Comparison of ENCODE assay signal across 1 cellular context in the genomic region with DNA sequence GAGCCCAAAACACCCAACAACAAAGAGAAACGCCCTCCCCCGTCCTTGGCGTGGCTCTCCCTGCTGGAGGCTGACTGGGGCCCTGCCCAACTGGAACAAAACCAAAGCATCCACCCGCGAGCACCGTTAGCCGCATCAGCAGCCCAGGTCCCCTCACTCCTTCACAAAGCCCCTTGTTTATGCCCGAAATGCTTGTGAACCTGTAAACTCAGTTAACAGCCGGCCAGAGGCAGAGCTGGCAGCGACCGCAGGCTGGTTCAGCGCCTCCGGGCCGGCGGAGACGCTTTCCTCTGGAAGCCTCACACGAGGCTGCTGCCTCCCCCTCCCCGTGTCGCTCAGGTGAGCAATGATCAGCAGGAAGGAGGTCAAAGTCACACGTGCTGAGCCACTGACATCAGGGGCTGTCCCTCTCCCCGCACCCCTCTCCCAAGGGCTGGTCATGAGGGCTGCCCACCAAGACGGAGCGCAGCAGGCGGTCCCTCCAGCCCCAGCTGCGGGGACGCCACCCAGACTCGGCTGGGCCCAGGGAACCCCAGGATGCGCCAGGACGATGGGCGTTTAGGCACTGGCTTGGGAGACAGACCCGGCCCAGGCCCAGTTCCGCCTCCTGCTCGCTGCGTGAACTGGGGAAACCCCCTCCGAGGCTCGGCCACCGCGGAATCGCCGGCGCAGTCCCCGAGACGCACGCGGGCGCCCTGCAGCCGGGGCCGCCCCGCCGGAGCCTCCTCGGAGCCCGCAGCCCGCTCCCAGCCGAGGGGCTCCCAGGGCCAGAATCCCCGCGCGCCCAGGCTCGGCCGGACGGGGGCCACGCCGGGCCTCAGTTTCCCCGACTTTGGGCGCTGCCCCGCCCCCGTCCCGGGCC.
A peak's percentile ranks its signal among the peaks of the same experiment; 100 is the strongest.
TF ChIP-seq lines count a peak whose summit lies in the region.

No MANE protein-coding gene starts in this region.

TF ChIP-seq in GM12878, 131 proteins besides CTCF, POLR2A, EP300 and RAD21 (continues in another document):
- TF ChIP-seq ZNF622 (IDR thresholded peaks at IDR 0.05) (no peak), CBX5 (IDR thresholded peaks at IDR 0.05; ENCODE audit: low read depth) (no peak), SP1 (IDR thresholded peaks at IDR 0.05; ENCODE audit: low read depth, low read length) (no peak), SPI1 (IDR thresholded peaks at IDR 0.05; ENCODE audit: borderline replicate concordance, insufficient read depth, low read depth, low read length) (0 out of 2 replicates have a peak, but pooled peaks have one; percentile 4), CHD2 (IDR thresholded peaks at IDR 0.05; ENCODE audit: borderline replicate concordance, low read depth, low read length) (no peak), NR2F1 (conservative IDR thresholded peaks at IDR 0.05) (peak; percentile 27; the same call in 1 of the 2 replicates), CREM (IDR thresholded peaks at IDR 0.05; ENCODE audit: low read depth) (no peak), RB1 (IDR thresholded peaks at IDR 0.05; ENCODE audit: borderline replicate concordance) (no peak), KAT2A (conservative IDR thresholded peaks at IDR 0.05; ENCODE audit: control insufficient read depth, low read depth, low read length) (no peak), MYB (IDR thresholded peaks at IDR 0.05; ENCODE audit: borderline replicate concordance, low read depth, low read length) (no peak), ZZZ3 (IDR thresholded peaks at IDR 0.05; ENCODE audit: control insufficient read depth, insufficient read length, low read depth) (no peak), MTA2 (IDR thresholded peaks at IDR 0.05; ENCODE audit: low read depth) (no peak), RCOR1 (conservative IDR thresholded peaks at IDR 0.05; ENCODE audit: low read depth, low read length) (no peak), KDM1A (IDR thresholded peaks at IDR 0.05; ENCODE audit: borderline replicate concordance) (no peak), PML (IDR thresholded peaks at IDR 0.05; ENCODE audit: low read length) (no peak), PAX8 (IDR thresholded peaks at IDR 0.05) (no peak), RFX5 (IDR thresholded peaks at IDR 0.05; ENCODE audit: low read depth, low read length) (no peak), NR2C1 (IDR thresholded peaks at IDR 0.05) (no peak), HDGF (IDR thresholded peaks at IDR 0.05) (no peak), IRF4 (IDR thresholded peaks at IDR 0.05; ENCODE audit: low read depth, low read length) (no peak), CHD4 (IDR thresholded peaks at IDR 0.05) (no peak), SREBF1 (IDR thresholded peaks at IDR 0.05; ENCODE audit: low read length) (no peak), TCF12 (IDR thresholded peaks at IDR 0.05; ENCODE audit: low read depth, low read length) (no peak), IKZF2 (IDR thresholded peaks at IDR 0.05) (no peak), FOXM1 (IDR thresholded peaks at IDR 0.05; ENCODE audit: low read depth, low read length) (no peak), ZBTB40 (IDR thresholded peaks at IDR 0.05; ENCODE audit: borderline replicate concordance) (no peak), DPF2 (IDR thresholded peaks at IDR 0.05) (no peak; the same call in 1 of the 2 replicates), MTA3 (IDR thresholded peaks at IDR 0.05; ENCODE audit: borderline replicate concordance, low read length) (no peak), PKNOX1 (IDR thresholded peaks at IDR 0.05) (no peak; the same call in 1 of the 2 replicates), CHD1 (IDR thresholded peaks at IDR 0.05; ENCODE audit: low read depth, low read length) (no peak)
- TF ChIP-seq, protein P1, sequence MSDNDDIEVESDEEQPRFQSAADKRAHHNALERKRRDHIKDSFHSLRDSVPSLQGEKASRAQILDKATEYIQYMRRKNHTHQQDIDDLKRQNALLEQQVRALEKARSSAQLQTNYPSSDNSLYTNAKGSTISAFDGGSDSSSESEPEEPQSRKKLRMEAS (IDR thresholded peaks at IDR 0.05; ENCODE audit: low read depth, low read length) = no peak
- TF ChIP-seq, protein P2, sequence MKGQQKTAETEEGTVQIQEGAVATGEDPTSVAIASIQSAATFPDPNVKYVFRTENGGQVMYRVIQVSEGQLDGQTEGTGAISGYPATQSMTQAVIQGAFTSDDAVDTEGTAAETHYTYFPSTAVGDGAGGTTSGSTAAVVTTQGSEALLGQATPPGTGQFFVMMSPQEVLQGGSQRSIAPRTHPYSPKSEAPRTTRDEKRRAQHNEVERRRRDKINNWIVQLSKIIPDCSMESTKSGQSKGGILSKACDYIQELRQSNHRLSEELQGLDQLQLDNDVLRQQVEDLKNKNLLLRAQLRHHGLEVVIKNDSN (IDR thresholded peaks at IDR 0.05; ENCODE audit: borderline replicate concordance, extremely low read length, insufficient read depth, low read depth, low read length) = no peak
- TF ChIP-seq, protein P3, sequence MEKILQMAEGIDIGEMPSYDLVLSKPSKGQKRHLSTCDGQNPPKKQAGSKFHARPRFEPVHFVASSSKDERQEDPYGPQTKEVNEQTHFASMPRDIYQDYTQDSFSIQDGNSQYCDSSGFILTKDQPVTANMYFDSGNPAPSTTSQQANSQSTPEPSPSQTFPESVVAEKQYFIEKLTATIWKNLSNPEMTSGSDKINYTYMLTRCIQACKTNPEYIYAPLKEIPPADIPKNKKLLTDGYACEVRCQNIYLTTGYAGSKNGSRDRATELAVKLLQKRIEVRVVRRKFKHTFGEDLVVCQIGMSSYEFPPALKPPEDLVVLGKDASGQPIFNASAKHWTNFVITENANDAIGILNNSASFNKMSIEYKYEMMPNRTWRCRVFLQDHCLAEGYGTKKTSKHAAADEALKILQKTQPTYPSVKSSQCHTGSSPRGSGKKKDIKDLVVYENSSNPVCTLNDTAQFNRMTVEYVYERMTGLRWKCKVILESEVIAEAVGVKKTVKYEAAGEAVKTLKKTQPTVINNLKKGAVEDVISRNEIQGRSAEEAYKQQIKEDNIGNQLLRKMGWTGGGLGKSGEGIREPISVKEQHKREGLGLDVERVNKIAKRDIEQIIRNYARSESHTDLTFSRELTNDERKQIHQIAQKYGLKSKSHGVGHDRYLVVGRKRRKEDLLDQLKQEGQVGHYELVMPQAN (conservative IDR thresholded peaks at IDR 0.05) = peak; percentile 97
- TF ChIP-seq, protein P4, sequence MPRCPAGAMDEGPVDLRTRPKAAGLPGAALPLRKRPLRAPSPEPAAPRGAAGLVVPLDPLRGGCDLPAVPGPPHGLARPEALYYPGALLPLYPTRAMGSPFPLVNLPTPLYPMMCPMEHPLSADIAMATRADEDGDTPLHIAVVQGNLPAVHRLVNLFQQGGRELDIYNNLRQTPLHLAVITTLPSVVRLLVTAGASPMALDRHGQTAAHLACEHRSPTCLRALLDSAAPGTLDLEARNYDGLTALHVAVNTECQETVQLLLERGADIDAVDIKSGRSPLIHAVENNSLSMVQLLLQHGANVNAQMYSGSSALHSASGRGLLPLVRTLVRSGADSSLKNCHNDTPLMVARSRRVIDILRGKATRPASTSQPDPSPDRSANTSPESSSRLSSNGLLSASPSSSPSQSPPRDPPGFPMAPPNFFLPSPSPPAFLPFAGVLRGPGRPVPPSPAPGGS (IDR thresholded peaks at IDR 0.05; ENCODE audit: borderline replicate concordance, insufficient read depth, low read depth, low read length, poor library complexity, severe bottlenecking) = peak; percentile 34
- TF ChIP-seq, protein P5, sequence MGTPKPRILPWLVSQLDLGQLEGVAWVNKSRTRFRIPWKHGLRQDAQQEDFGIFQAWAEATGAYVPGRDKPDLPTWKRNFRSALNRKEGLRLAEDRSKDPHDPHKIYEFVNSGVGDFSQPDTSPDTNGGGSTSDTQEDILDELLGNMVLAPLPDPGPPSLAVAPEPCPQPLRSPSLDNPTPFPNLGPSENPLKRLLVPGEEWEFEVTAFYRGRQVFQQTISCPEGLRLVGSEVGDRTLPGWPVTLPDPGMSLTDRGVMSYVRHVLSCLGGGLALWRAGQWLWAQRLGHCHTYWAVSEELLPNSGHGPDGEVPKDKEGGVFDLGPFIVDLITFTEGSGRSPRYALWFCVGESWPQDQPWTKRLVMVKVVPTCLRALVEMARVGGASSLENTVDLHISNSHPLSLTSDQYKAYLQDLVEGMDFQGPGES (IDR thresholded peaks at IDR 0.05) = no peak
- TF ChIP-seq, protein P6, sequence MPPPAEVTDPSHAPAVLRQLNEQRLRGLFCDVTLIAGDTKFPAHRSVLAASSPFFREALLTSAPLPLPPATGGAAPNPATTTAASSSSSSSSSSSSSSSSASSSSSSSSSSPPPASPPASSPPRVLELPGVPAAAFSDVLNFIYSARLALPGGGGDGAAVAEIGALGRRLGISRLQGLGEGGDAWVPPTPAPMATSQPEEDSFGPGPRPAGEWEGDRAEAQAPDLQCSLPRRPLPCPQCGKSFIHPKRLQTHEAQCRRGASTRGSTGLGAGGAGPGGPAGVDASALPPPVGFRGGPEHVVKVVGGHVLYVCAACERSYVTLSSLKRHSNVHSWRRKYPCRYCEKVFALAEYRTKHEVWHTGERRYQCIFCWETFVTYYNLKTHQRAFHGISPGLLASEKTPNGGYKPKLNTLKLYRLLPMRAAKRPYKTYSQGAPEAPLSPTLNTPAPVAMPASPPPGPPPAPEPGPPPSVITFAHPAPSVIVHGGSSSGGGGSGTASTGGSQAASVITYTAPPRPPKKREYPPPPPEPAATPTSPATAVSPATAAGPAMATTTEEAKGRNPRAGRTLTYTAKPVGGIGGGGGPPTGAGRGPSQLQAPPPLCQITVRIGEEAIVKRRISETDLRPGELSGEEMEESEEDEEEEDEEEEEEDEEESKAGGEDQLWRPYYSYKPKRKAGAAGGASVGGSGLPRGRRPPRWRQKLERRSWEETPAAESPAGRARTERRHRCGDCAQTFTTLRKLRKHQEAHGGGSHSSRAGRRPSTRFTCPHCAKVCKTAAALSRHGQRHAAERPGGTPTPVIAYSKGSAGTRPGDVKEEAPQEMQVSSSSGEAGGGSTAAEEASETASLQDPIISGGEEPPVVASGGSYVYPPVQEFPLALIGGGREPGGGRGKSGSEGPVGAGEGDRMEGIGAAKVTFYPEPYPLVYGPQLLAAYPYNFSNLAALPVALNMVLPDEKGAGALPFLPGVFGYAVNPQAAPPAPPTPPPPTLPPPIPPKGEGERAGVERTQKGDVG (CRISPR knock-in tag; IDR thresholded peaks at IDR 0.05) = no peak
- TF ChIP-seq, protein P7, sequence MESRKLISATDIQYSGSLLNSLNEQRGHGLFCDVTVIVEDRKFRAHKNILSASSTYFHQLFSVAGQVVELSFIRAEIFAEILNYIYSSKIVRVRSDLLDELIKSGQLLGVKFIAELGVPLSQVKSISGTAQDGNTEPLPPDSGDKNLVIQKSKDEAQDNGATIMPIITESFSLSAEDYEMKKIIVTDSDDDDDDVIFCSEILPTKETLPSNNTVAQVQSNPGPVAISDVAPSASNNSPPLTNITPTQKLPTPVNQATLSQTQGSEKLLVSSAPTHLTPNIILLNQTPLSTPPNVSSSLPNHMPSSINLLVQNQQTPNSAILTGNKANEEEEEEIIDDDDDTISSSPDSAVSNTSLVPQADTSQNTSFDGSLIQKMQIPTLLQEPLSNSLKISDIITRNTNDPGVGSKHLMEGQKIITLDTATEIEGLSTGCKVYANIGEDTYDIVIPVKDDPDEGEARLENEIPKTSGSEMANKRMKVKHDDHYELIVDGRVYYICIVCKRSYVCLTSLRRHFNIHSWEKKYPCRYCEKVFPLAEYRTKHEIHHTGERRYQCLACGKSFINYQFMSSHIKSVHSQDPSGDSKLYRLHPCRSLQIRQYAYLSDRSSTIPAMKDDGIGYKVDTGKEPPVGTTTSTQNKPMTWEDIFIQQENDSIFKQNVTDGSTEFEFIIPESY (IDR thresholded peaks at IDR 0.05) = no peak
- TF ChIP-seq, protein P8, sequence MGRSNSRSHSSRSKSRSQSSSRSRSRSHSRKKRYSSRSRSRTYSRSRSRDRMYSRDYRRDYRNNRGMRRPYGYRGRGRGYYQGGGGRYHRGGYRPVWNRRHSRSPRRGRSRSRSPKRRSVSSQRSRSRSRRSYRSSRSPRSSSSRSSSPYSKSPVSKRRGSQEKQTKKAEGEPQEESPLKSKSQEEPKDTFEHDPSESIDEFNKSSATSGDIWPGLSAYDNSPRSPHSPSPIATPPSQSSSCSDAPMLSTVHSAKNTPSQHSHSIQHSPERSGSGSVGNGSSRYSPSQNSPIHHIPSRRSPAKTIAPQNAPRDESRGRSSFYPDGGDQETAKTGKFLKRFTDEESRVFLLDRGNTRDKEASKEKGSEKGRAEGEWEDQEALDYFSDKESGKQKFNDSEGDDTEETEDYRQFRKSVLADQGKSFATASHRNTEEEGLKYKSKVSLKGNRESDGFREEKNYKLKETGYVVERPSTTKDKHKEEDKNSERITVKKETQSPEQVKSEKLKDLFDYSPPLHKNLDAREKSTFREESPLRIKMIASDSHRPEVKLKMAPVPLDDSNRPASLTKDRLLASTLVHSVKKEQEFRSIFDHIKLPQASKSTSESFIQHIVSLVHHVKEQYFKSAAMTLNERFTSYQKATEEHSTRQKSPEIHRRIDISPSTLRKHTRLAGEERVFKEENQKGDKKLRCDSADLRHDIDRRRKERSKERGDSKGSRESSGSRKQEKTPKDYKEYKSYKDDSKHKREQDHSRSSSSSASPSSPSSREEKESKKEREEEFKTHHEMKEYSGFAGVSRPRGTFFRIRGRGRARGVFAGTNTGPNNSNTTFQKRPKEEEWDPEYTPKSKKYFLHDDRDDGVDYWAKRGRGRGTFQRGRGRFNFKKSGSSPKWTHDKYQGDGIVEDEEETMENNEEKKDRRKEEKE (IDR thresholded peaks at IDR 0.05) = 0 out of 2 replicates have a peak, but pooled peaks have one; percentile 9
